In the genomic region with DNA sequence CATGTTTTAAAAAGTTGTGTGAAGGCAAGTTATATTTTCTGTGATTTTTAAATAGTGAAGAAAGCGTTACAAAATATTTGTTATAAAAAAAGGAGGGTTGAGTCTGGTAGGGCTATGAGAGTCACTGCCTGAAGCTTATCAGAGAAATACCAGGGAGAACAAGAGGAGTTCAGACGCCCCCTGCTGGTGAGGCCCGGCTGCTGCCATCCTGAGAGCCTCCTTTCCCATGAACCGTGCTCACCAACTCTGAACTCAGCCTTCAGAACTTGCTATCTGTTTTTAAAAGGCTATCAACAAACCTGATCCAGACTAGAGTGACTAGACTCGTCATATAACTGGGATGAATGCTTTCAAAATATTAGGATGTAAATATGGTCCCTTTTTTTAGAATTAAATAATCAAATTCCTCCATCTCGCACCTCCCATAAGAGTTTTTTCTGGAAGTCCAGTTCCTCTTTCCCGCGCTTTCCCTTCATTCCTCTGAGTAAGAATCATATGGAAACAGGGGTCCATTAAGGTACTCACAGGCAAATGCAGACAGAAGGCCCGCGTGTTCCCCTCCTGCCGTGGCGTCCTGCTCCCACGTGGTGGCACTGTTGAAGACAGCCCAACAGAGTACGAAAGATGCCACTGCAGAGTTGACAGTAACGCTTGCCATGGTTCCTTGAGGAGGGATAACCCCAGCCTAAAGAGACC, we compare ENCODE assay signal across 8 cellular contexts. TPM values are rescaled to one million over a fixed set of nuclear protein-coding genes. Genes with fewer than 3 reads are reported as not detected.
DNase-seq lines count a peak whose midpoint lies in the region; ATAC-seq and TF ChIP-seq lines count a peak whose summit lies in the region.

No MANE protein-coding gene starts in this region.

- H3K9ac ChIP-seq in neural progenitor cell: no peak overlapping the region

- H3K4me1 Mint-ChIP-seq in activated T-cell treated with anti-CD3 and anti-CD28 coated beads, Interleukin-2, amount 50 U/mL, for 4 hours (ENCODE audit: low read depth): peaks cover 2% of the 10 kb centered on the region
- H3K4me1 Mint-ChIP-seq in neural progenitor cell: peaks cover 22% of the 10 kb centered on the region

- no peaks in the 10 kb centered on the region for H3K27me3 ChIP-seq in neural progenitor cell

- no peak overlapping the region for H2AFZ ChIP-seq in neural progenitor cell (replicated peaks)

- H3K9me3 Mint-ChIP-seq in activated T-cell treated with anti-CD3 and anti-CD28 coated beads, Interleukin-2, amount 50 U/mL, for 4 hours: no peaks in the 10 kb centered on the region
- H3K9me3 Mint-ChIP-seq in neural progenitor cell: no peaks in the 10 kb centered on the region

- no peak overlapping the region for H3K4me2 ChIP-seq in neural progenitor cell

- no peaks in the 10 kb centered on the region for H3K4me1 ChIP-seq in neural progenitor cell

- no peaks in the 10 kb centered on the region for H3F3A ChIP-seq in neural progenitor cell (ENCODE audit: low read depth)

- no peak overlapping the region for H3K27ac Mint-ChIP-seq in neural progenitor cell

- no peak overlapping the region for H3K4me3 ChIP-seq in fibroblast of pulmonary artery (replicated peaks; ENCODE audit: low read depth, low read length)
- no peak overlapping the region for H3K4me3 ChIP-seq in neural progenitor cell

- no peaks in the 10 kb centered on the region for H4K20me1 ChIP-seq in neural progenitor cell (ENCODE audit: low read depth)

- H3K27ac ChIP-seq in neural progenitor cell: no peak overlapping the region

- H3K4me3 Mint-ChIP-seq in activated T-cell treated with anti-CD3 and anti-CD28 coated beads, Interleukin-2, amount 50 U/mL, for 4 hours: no peak overlapping the region
- no peak overlapping the region for H3K4me3 Mint-ChIP-seq in neural progenitor cell

- no peaks in the 10 kb centered on the region for H3K79me2 ChIP-seq in neural progenitor cell (ENCODE audit: low read depth)

- H3K36me3 ChIP-seq in neural progenitor cell: no peaks in the 10 kb centered on the region

- ATAC-seq in GM21529 (IDR thresholded peaks at IDR 0.05; ENCODE audit: unreplicated experiment): peak; percentile 92
- ATAC-seq in activated T-cell treated with anti-CD3 and anti-CD28 coated beads, Interleukin-2, amount 50 U/mL, for 4 hours: peak; percentile 82 to 84

- TF ChIP-seq CTCF in fibroblast of pulmonary artery (IDR thresholded peaks at IDR 0.05; ENCODE audit: low read length, missing control alignments): peak; percentile 94
- TF ChIP-seq CTCF in neural progenitor cell (IDR thresholded peaks at IDR 0.05): peak; percentile 79

- H3K27me3 Mint-ChIP-seq in activated T-cell treated with anti-CD3 and anti-CD28 coated beads, Interleukin-2, amount 50 U/mL, for 4 hours (ENCODE audit: low read depth): peaks cover 3% of the 10 kb centered on the region
- H3K27me3 Mint-ChIP-seq in neural progenitor cell (ENCODE audit: insufficient read depth, low read depth): no peaks in the 10 kb centered on the region

- no peaks in the 10 kb centered on the region for H3K9me3 ChIP-seq in neural progenitor cell (ENCODE audit: low read depth)

- DNase-seq in DMS53 (lab: John Stamatoyannopoulos, UW) (peak; percentile 93), KG1 (lab: John Stamatoyannopoulos, UW) (peak; percentile 40), fibroblast of pulmonary artery (ENCODE audit: low read depth) (peak; percentile 82), neural progenitor cell (ENCODE audit: low spot score) (peak; percentile 81), stromal cell of bone marrow (ENCODE audit: low read depth) (peak; percentile 53)
- peak; percentile 66 for DNase-seq in activated T-cell treated with anti-CD3 and anti-CD28 coated beads, Interleukin-2, amount 50 U/mL, for 4 hours

- H3K36me3 Mint-ChIP-seq in activated T-cell treated with anti-CD3 and anti-CD28 coated beads, Interleukin-2, amount 50 U/mL, for 4 hours (ENCODE audit: insufficient read depth): no peaks in the 10 kb centered on the region
- H3K36me3 Mint-ChIP-seq in neural progenitor cell: no peaks in the 10 kb centered on the region

TF ChIP-seq in PFSK-1, 5 proteins besides CTCF, POLR2A, EP300 and RAD21:
- TF ChIP-seq SIN3A (IDR thresholded peaks at IDR 0.05; ENCODE audit: borderline replicate concordance, insufficient read depth, low read length): no peak
- TF ChIP-seq, protein P1, sequence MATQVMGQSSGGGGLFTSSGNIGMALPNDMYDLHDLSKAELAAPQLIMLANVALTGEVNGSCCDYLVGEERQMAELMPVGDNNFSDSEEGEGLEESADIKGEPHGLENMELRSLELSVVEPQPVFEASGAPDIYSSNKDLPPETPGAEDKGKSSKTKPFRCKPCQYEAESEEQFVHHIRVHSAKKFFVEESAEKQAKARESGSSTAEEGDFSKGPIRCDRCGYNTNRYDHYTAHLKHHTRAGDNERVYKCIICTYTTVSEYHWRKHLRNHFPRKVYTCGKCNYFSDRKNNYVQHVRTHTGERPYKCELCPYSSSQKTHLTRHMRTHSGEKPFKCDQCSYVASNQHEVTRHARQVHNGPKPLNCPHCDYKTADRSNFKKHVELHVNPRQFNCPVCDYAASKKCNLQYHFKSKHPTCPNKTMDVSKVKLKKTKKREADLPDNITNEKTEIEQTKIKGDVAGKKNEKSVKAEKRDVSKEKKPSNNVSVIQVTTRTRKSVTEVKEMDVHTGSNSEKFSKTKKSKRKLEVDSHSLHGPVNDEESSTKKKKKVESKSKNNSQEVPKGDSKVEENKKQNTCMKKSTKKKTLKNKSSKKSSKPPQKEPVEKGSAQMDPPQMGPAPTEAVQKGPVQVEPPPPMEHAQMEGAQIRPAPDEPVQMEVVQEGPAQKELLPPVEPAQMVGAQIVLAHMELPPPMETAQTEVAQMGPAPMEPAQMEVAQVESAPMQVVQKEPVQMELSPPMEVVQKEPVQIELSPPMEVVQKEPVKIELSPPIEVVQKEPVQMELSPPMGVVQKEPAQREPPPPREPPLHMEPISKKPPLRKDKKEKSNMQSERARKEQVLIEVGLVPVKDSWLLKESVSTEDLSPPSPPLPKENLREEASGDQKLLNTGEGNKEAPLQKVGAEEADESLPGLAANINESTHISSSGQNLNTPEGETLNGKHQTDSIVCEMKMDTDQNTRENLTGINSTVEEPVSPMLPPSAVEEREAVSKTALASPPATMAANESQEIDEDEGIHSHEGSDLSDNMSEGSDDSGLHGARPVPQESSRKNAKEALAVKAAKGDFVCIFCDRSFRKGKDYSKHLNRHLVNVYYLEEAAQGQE (IDR thresholded peaks at IDR 0.05; ENCODE audit: insufficient read depth in 1 of 2, low read depth in 2 of 2, low read length in 2 of 2): peak; percentile 64 to 71; a peak in 3 of 4 replicates

RNA-seq across cellular contexts. Expression of a gene that starts 26.2 kb away (rescaled TPM):
- polyA plus RNA-seq in PFSK-1 (2012; ENCODE audit: insufficient read length, low read depth): 0.06 TPM
- total RNA-seq in activated T-cell treated with anti-CD3 and anti-CD28 coated beads, Interleukin-2, amount 50 U/mL, for 4 hours: 1 to 10 TPM in 2 of 3 donors, under 1 TPM in 1; 0.38 to 1.7 (median 1.3) TPM
- 18.2 and 33.5 TPM in 2 replicates for total RNA-seq in neural progenitor cell (ENCODE audit: low replicate concordance)

Comparison
In these comparisons a context has a peak if more than half of its experiments do, and no peak if none do; other contexts are left out.
1. DNase-seq: peak in every context shown above with its lines; median percentile 93 in DMS53; 82 in fibroblast of pulmonary artery; 81 in neural progenitor cell; 66 in activated T-cell treated with anti-CD3 and anti-CD28 coated beads, Interleukin-2, amount 50 U/mL, for 4 hours; 53 in stromal cell of bone marrow; 40 in KG1.